Comparison of ENCODE assay signal across 15 cellular contexts in genomic region chr6:125612400-125612846, GRCh38.
DNase-seq lines count a peak whose midpoint lies in the region; ATAC-seq and TF ChIP-seq lines count a peak whose summit lies in the region.
"Had no signal": no experiment of that assay in that cellular context is flagged by ENCODE, and none has a peak within 500 bp of the region (broad histone marks: within the 10 kb centered on the region; RNA-seq: fewer than 3 reads in every experiment).

No MANE protein-coding gene starts in this region.

- H4K8ac ChIP-seq in H9 (replicated peaks; ENCODE audit: insufficient read length, low read depth, low read length) = no peak overlapping the region

- H3K79me2 ChIP-seq in H9 (ENCODE audit: insufficient read depth, low read length) = no peaks in the 10 kb centered on the region
- no peaks in the 10 kb centered on the region for H3K79me2 ChIP-seq in neural progenitor cell (ENCODE audit: low read depth)

- H2BK120ac ChIP-seq in H9 (ENCODE audit: low read depth, low read length, poor library complexity, severe bottlenecking) = no peak overlapping the region

- no peak overlapping the region for H3K14ac ChIP-seq in H9 (ENCODE audit: insufficient read depth, low read length)

- H2BK20ac ChIP-seq in H9 (ENCODE audit: low read depth, low read length, poor library complexity, severe bottlenecking) = no peak overlapping the region

- peak overlapping the region; percentile 82 for H2AFZ ChIP-seq in H9 (ENCODE audit: low read length)
- H2AFZ ChIP-seq in neural progenitor cell (replicated peaks) = peak overlapping the region; percentile 78

- H4K5ac ChIP-seq in H9 (ENCODE audit: insufficient read length, low read depth, low read length) = no peak overlapping the region

- H3K18ac ChIP-seq in H9 (ENCODE audit: insufficient read length, low read depth, low read length) = no peak overlapping the region

- DNase-seq in H9 = no peak
- DNase-seq in NCI-H345 (lab: John Stamatoyannopoulos, UW) = peak; percentile 69
- DNase-seq in neural progenitor cell (ENCODE audit: low spot score) = no peak
- no peak for DNase-seq in GM03348 (ENCODE audit: low spot score)
- DNase-seq: activated CD4-positive, CD25-positive, alpha-beta regulatory T cell treated with anti-CD3 and anti-CD28 coated beads, Interleukin-2, amount 50 U/mL, for 72 hours; activated T-cell treated with anti-CD3 and anti-CD28 coated beads, Interleukin-2, amount 50 U/mL, for 4 hours; islet precursor cell; stimulated activated naive CD4-positive, alpha-beta T cell treated with Interleukin-2 at 50 U/mL for 16 hours had no signal

- no peaks in the 10 kb centered on the region for H3K27me3 ChIP-seq in H9 (ENCODE audit: insufficient read depth, low read length)
- H3K27me3 ChIP-seq in neural progenitor cell = no peaks in the 10 kb centered on the region
- H3K27me3 ChIP-seq: BLaER1 treated with 17β-estradiol and CSF1 and Interleukin-3, amounts not matched to agents 10 nM and 100 nM; neutrophil had no signal

- no peaks in the 10 kb centered on the region for H3K23me2 ChIP-seq in H9 (ENCODE audit: insufficient read length, low read depth, low read length, poor library complexity, severe bottlenecking)

- H3K27me3 Mint-ChIP-seq in H9 (ENCODE audit: low read depth) = no peaks in the 10 kb centered on the region; the same call in 1 of the 2 replicates
- peaks cover 16% of the 10 kb centered on the region for H3K27me3 Mint-ChIP-seq in neural progenitor cell (ENCODE audit: insufficient read depth, low read depth)
- H3K27me3 Mint-ChIP-seq in stimulated activated memory B cell treated with anti-CD40 and anti-IgM and Interleukin-4, amounts not matched to agents 10 μg/mL and 1 μg/mL and 100 μg/mL, for 72 hours = peaks cover 23% of the 10 kb centered on the region

- H2BK12ac ChIP-seq in H9 (ENCODE audit: insufficient read length, low read depth, low read length) = no peak overlapping the region

- peak overlapping the region; percentile 33 for H3K9ac ChIP-seq in H9 (ENCODE audit: extremely low read depth, insufficient read length, low read length)
- no peak overlapping the region for H3K9ac ChIP-seq in neural progenitor cell
- H3K9ac ChIP-seq: BLaER1 treated with 17β-estradiol and CSF1 and Interleukin-3, amounts not matched to agents 10 nM and 100 nM had no signal

- H2AK5ac ChIP-seq in H9 (ENCODE audit: insufficient read length, low read length) = no peak overlapping the region

- H3K27ac Mint-ChIP-seq in H9 = peak overlapping the region in 2 of 3 experiments; percentile 73 to 95; a peak in 6 of 7 replicates
- peak overlapping the region; percentile 68 for H3K27ac Mint-ChIP-seq in neural progenitor cell
- H3K27ac Mint-ChIP-seq in stimulated activated memory B cell treated with anti-CD40 and anti-IgM and Interleukin-4, amounts not matched to agents 10 μg/mL and 1 μg/mL and 100 μg/mL, for 72 hours = no peak overlapping the region

- H3K4me1 ChIP-seq in H9 (ENCODE audit: insufficient read depth, low read length) (peaks cover 3% of the 10 kb centered on the region; the same call in 1 of the 2 replicates), neural progenitor cell (peaks cover 34% of the 10 kb centered on the region)
- H3K4me1 ChIP-seq: BLaER1 treated with 17β-estradiol and CSF1 and Interleukin-3, amounts not matched to agents 10 nM and 100 nM had no signal

- no peaks in the 10 kb centered on the region for H3K36me3 ChIP-seq in neural progenitor cell
- H3K36me3 ChIP-seq: BLaER1 treated with 17β-estradiol and CSF1 and Interleukin-3, amounts not matched to agents 10 nM and 100 nM; neutrophil had no signal

- H3K4me1 Mint-ChIP-seq in H9 (peaks cover 30 to 33% of the 10 kb centered on the region in 2 experiments), neural progenitor cell (peaks cover 24% of the 10 kb centered on the region)
- H3K4me1 Mint-ChIP-seq in stimulated activated memory B cell treated with anti-CD40 and anti-IgM and Interleukin-4, amounts not matched to agents 10 μg/mL and 1 μg/mL and 100 μg/mL, for 72 hours = no peaks in the 10 kb centered on the region

- no peak overlapping the region for H3T11ph ChIP-seq in H9 (ENCODE audit: low read length)

- H2BK5ac ChIP-seq in H9 (ENCODE audit: insufficient read length, low read length) = no peak overlapping the region

- H3K4me3 ChIP-seq in neural progenitor cell = peak overlapping the region; percentile 34
- H3K4me3 ChIP-seq: BLaER1 treated with 17β-estradiol and CSF1 and Interleukin-3, amounts not matched to agents 10 nM and 100 nM had no signal

- H3K9me3 ChIP-seq in H9 (ENCODE audit: control insufficient read depth, low read depth, low read length) = no peaks in the 10 kb centered on the region
- H3K9me3 ChIP-seq in neural progenitor cell (ENCODE audit: low read depth) = no peaks in the 10 kb centered on the region
- H3K9me3 ChIP-seq: neutrophil had no signal

- no peak overlapping the region for H2BK15ac ChIP-seq in H9 (ENCODE audit: low read depth, low read length)

- H3K36me3 Mint-ChIP-seq in H9 (ENCODE audit: insufficient read depth in 1 of 3, low read depth in 3 of 3) (peaks cover 3 to 10% (median 5%) of the 10 kb centered on the region in 3 experiments; a peak in 4 of 7 replicates), neural progenitor cell (no peaks in the 10 kb centered on the region)
- no peaks in the 10 kb centered on the region for H3K36me3 Mint-ChIP-seq in stimulated activated memory B cell treated with anti-CD40 and anti-IgM and Interleukin-4, amounts not matched to agents 10 μg/mL and 1 μg/mL and 100 μg/mL, for 72 hours

- H3K4ac ChIP-seq in H9 (ENCODE audit: low read depth, low read length) = no peak overlapping the region

- no peak overlapping the region for H3K56ac ChIP-seq in H9 (ENCODE audit: insufficient read length, low read depth, low read length)

- peaks cover 14 to 16% of the 10 kb centered on the region in 2 experiments for H3K9me3 Mint-ChIP-seq in H9
- H3K9me3 Mint-ChIP-seq in neural progenitor cell = peaks cover 11% of the 10 kb centered on the region
- peaks cover under 1% of the 10 kb centered on the region for H3K9me3 Mint-ChIP-seq in stimulated activated memory B cell treated with anti-CD40 and anti-IgM and Interleukin-4, amounts not matched to agents 10 μg/mL and 1 μg/mL and 100 μg/mL, for 72 hours
- H3K9me3 Mint-ChIP-seq: activated T-cell treated with anti-CD3 and anti-CD28 coated beads, Interleukin-2, amount 50 U/mL, for 4 hours had no signal

- H4K20me1 ChIP-seq in H9 (ENCODE audit: control insufficient read depth, insufficient read depth, insufficient read length) (no peaks in the 10 kb centered on the region), neural progenitor cell (ENCODE audit: low read depth) (no peaks in the 10 kb centered on the region)
- H4K20me1 ChIP-seq: BLaER1 treated with 17β-estradiol and CSF1 and Interleukin-3, amounts not matched to agents 10 nM and 100 nM had no signal

- WGBS in H9 (ENCODE audit: extremely low coverage, insufficient read length, low lambda C conversion rate) = no CpG with 5 or more reads among the region's 3 CpGs

- ATAC-seq in HG02884 (IDR thresholded peaks at IDR 0.05; ENCODE audit: unreplicated experiment) (no peak), HG02588 (IDR thresholded peaks at IDR 0.05; ENCODE audit: unreplicated experiment) (no peak)
- ATAC-seq in stimulated activated memory B cell treated with anti-CD40 and anti-IgM and Interleukin-4, amounts not matched to agents 10 μg/mL and 1 μg/mL and 100 μg/mL, for 72 hours = no peak
- ATAC-seq: activated T-cell treated with anti-CD3 and anti-CD28 coated beads, Interleukin-2, amount 50 U/mL, for 4 hours; esophagus mucosa had no signal

- H3K4me2 ChIP-seq in H9 (ENCODE audit: insufficient read depth, insufficient read length, low read length) (peak overlapping the region; percentile 79), neural progenitor cell (peak overlapping the region; percentile 74)
- H3K4me2 ChIP-seq: BLaER1 treated with 17β-estradiol and CSF1 and Interleukin-3, amounts not matched to agents 10 nM and 100 nM had no signal

- H3K4me3 Mint-ChIP-seq in H9 = peak overlapping the region; percentile 3 to 55; a peak in 2 of 5 replicates
- peak overlapping the region; percentile 72 for H3K4me3 Mint-ChIP-seq in neural progenitor cell
- no peak overlapping the region for H3K4me3 Mint-ChIP-seq in stimulated activated memory B cell treated with anti-CD40 and anti-IgM and Interleukin-4, amounts not matched to agents 10 μg/mL and 1 μg/mL and 100 μg/mL, for 72 hours
- H3K4me3 Mint-ChIP-seq: activated T-cell treated with anti-CD3 and anti-CD28 coated beads, Interleukin-2, amount 50 U/mL, for 4 hours had no signal

- no peak overlapping the region for H4K91ac ChIP-seq in H9 (ENCODE audit: insufficient read length, low read depth, low read length)

- TF ChIP-seq CTCF in H9 (conservative IDR thresholded peaks at IDR 0.05) (no peak), neural progenitor cell (IDR thresholded peaks at IDR 0.05) (no peak)

- no peak overlapping the region for H3K27ac ChIP-seq in H9 (ENCODE audit: insufficient read length, low read depth, low read length)
- H3K27ac ChIP-seq in cingulate gyrus (ENCODE audit: low read depth, low read length) = peak overlapping the region; percentile 25
- H3K27ac ChIP-seq in neural progenitor cell = peak overlapping the region; percentile 85
- H3K27ac ChIP-seq: BLaER1 treated with 17β-estradiol and CSF1 and Interleukin-3, amounts not matched to agents 10 nM and 100 nM; neutrophil had no signal

- H3K79me1 ChIP-seq in H9 (ENCODE audit: insufficient read depth, low read depth, low read length, poor library complexity, severe bottlenecking) = no peaks in the 10 kb centered on the region

- no peak overlapping the region for H3K23ac ChIP-seq in H9 (ENCODE audit: insufficient read length, low read depth, low read length)

- peaks cover 18% of the 10 kb centered on the region for H3F3A ChIP-seq in neural progenitor cell (ENCODE audit: low read depth)
